Comparison of ENCODE assay signal across 13 cellular contexts in genomic region chr5:119388619-119389190, GRCh38. TPM values are rescaled to one million over a fixed set of nuclear protein-coding genes. Genes with fewer than 3 reads are reported as not detected.
DNase-seq lines count a peak whose midpoint lies in the region; ATAC-seq and TF ChIP-seq lines count a peak whose summit lies in the region.
"Had no signal": no experiment of that assay in that cellular context is flagged by ENCODE, and none has a peak within 500 bp of the region (broad histone marks: within the 10 kb centered on the region; RNA-seq: fewer than 3 reads in every experiment).

No MANE protein-coding gene starts in this region.

- H3K27ac ChIP-seq in A673 (ENCODE audit: low read depth, low read length, poor library complexity, severe bottlenecking): no peak overlapping the region
- H3K27ac ChIP-seq: pancreas had no signal

- intact Hi-C loops in natural killer cell (cut with micrococcal nuclease) (no loop called here), A673 (cut with micrococcal nuclease; ENCODE audit: unreplicated experiment) (no loop called here)

- POLR2A ChIA-PET in A673 (lab: Charles Lee; ENCODE audit: low non-redundant PET): no interaction called here

- H3K36me3 ChIP-seq in A673 (ENCODE audit: insufficient read depth, low read length, poor library complexity, severe bottlenecking): no peaks in the 10 kb centered on the region
- H3K36me3 ChIP-seq: pancreas had no signal

- CTCF ChIA-PET in A673 (lab: Charles Lee): no interaction called here

- peak overlapping the region; percentile 14 for H3K4me3 Mint-ChIP-seq in stimulated activated naive CD8-positive, alpha-beta T cell treated with anti-CD3 and anti-CD28 coated beads, Interleukin-15, Interleukin-2, amounts not matched to agents 100 ng/mL and 50 ng/mL, for 24 hours
- peak overlapping the region; percentile 26 for H3K4me3 Mint-ChIP-seq in activated naive CD8-positive, alpha-beta T cell treated with anti-CD3 and anti-CD28 coated beads for 36 hours
- H3K4me3 Mint-ChIP-seq in natural killer cell: no peak overlapping the region

- peaks cover 98% of the 10 kb centered on the region for H3K4me1 Mint-ChIP-seq in stimulated activated naive CD8-positive, alpha-beta T cell treated with anti-CD3 and anti-CD28 coated beads, Interleukin-15, Interleukin-2, amounts not matched to agents 100 ng/mL and 50 ng/mL, for 24 hours (ENCODE audit: low read depth)
- H3K4me1 Mint-ChIP-seq in activated naive CD8-positive, alpha-beta T cell treated with anti-CD3 and anti-CD28 coated beads for 36 hours: peaks cover 81% of the 10 kb centered on the region
- peaks cover 76 to 80% of the 10 kb centered on the region in 2 donors for H3K4me1 Mint-ChIP-seq in natural killer cell

- peaks cover 78% of the 10 kb centered on the region for H3K36me3 Mint-ChIP-seq in stimulated activated naive CD8-positive, alpha-beta T cell treated with anti-CD3 and anti-CD28 coated beads, Interleukin-15, Interleukin-2, amounts not matched to agents 100 ng/mL and 50 ng/mL, for 24 hours (ENCODE audit: low read depth)
- peaks cover 76% of the 10 kb centered on the region for H3K36me3 Mint-ChIP-seq in activated naive CD8-positive, alpha-beta T cell treated with anti-CD3 and anti-CD28 coated beads for 36 hours
- peaks cover 12% of the 10 kb centered on the region for H3K36me3 Mint-ChIP-seq in natural killer cell

- no peaks in the 10 kb centered on the region for H3K9me3 Mint-ChIP-seq in stimulated activated naive CD8-positive, alpha-beta T cell treated with anti-CD3 and anti-CD28 coated beads, Interleukin-15, Interleukin-2, amounts not matched to agents 100 ng/mL and 50 ng/mL, for 24 hours
- no peaks in the 10 kb centered on the region for H3K9me3 Mint-ChIP-seq in activated naive CD8-positive, alpha-beta T cell treated with anti-CD3 and anti-CD28 coated beads for 36 hours
- no peaks in the 10 kb centered on the region for H3K9me3 Mint-ChIP-seq in natural killer cell

- no peak for ATAC-seq in stimulated activated naive CD8-positive, alpha-beta T cell treated with anti-CD3 and anti-CD28 coated beads, Interleukin-15, Interleukin-2, amounts not matched to agents 100 U/mL and 50 U/mL, for 24 hours
- ATAC-seq in natural killer cell: no peak
- no peak for ATAC-seq in GM18519 (IDR thresholded peaks at IDR 0.05; ENCODE audit: low FRiP score, unreplicated experiment)
- ATAC-seq in GM21529 (IDR thresholded peaks at IDR 0.05; ENCODE audit: unreplicated experiment): no peak

- H3K27ac Mint-ChIP-seq in stimulated activated naive CD8-positive, alpha-beta T cell treated with anti-CD3 and anti-CD28 coated beads, Interleukin-15, Interleukin-2, amounts not matched to agents 100 ng/mL and 50 ng/mL, for 24 hours: peak overlapping the region; percentile 85
- H3K27ac Mint-ChIP-seq in activated naive CD8-positive, alpha-beta T cell treated with anti-CD3 and anti-CD28 coated beads for 36 hours: peak overlapping the region; percentile 90
- H3K27ac Mint-ChIP-seq in natural killer cell: peak overlapping the region; percentile 29 to 56

- no peaks in the 10 kb centered on the region for H3K27me3 Mint-ChIP-seq in stimulated activated naive CD8-positive, alpha-beta T cell treated with anti-CD3 and anti-CD28 coated beads, Interleukin-15, Interleukin-2, amounts not matched to agents 100 ng/mL and 50 ng/mL, for 24 hours
- no peaks in the 10 kb centered on the region for H3K27me3 Mint-ChIP-seq in activated naive CD8-positive, alpha-beta T cell treated with anti-CD3 and anti-CD28 coated beads for 36 hours
- no peaks in the 10 kb centered on the region for H3K27me3 Mint-ChIP-seq in natural killer cell (ENCODE audit: low read depth in 2 of 2)

- no peaks in the 10 kb centered on the region for H3K9me3 ChIP-seq in A673 (ENCODE audit: low read depth, low read length, poor library complexity, severe bottlenecking)
- H3K9me3 ChIP-seq: pancreas had no signal

- TF ChIP-seq CTCF in natural killer cell (IDR thresholded peaks at IDR 0.05): no peak
- TF ChIP-seq CTCF in A673 (conservative IDR thresholded peaks at IDR 0.05; ENCODE audit: low read depth, low read length): no peak

- no peak overlapping the region for H3K4me3 ChIP-seq in A673 (ENCODE audit: low read depth, low read length, poor library complexity, severe bottlenecking)
- H3K4me3 ChIP-seq: lung, pancreas had no signal

- H3K4me1 ChIP-seq in A673 (ENCODE audit: insufficient read depth, low read length, poor library complexity, severe bottlenecking): no peaks in the 10 kb centered on the region

- no TSS peak for BruUV-seq in A673 (replicated peaks; lab: Mats Ljungman, UMichigan)

- no peak for DNase-seq in stimulated activated naive CD8-positive, alpha-beta T cell treated with anti-CD3 and anti-CD28 coated beads, Interleukin-15, Interleukin-2, amounts not matched to agents 100 U/mL and 50 U/mL, for 24 hours
- DNase-seq in activated naive CD8-positive, alpha-beta T cell treated with anti-CD3 and anti-CD28 coated beads for 36 hours: no peak
- DNase-seq in natural killer cell (no peak), A673 (ENCODE audit: low spot score) (no peak), KG1 (lab: John Stamatoyannopoulos, UW) (no peak)
- DNase-seq: C1 segment of cervical spinal cord, HCEC 1CT, pancreas, RPMI8226 had no signal

- H3K27me3 ChIP-seq in A673 (replicated peaks; ENCODE audit: insufficient read depth, low read depth, low read length, poor library complexity): no peaks in the 10 kb centered on the region
- H3K27me3 ChIP-seq: pancreas had no signal

RNA-seq across cellular contexts. Expression of gene TNFAIP8, which starts 32.9 kb away (rescaled TPM):
- 100 to 1,000 TPM; 176 to 178 TPM for total RNA-seq in activated naive CD8-positive, alpha-beta T cell treated with anti-CD3 and anti-CD28 coated beads for 36 hours
- total RNA-seq in natural killer cell (10 to 100 TPM; 47.6 to 87.5 (median 76.3) TPM), A673 (2021) (6.3 and 6.8 TPM in 2 replicates)
